ENCODE assay signal across 1 cellular context in genomic region chr9:682633-683508, GRCh38.
TF ChIP-seq lines count a peak whose summit lies in the region.

No MANE protein-coding gene starts in this region.

TF ChIP-seq in HepG2, 621 proteins besides CTCF, POLR2A, EP300 and RAD21 (continued from another document and continues in another):
- TF ChIP-seq ZNF687 (CRISPR knock-in tag; IDR thresholded peaks at IDR 0.05), result peak; percentile 56; the same call in 1 of the 2 replicates
- no peak for TF ChIP-seq BHLHE40 (IDR thresholded peaks at IDR 0.05; ENCODE audit: low read length)
- TF ChIP-seq SP1 (IDR thresholded peaks at IDR 0.05), result no peak
- peak; percentile 20; the same call in 1 of the 2 replicates for TF ChIP-seq SP1 (CRISPR knock-in tag; IDR thresholded peaks at IDR 0.05)
- no peak for TF ChIP-seq PCBP2 (optimal IDR thresholded peaks at IDR 0.05; ENCODE audit: low read depth, low read length, poor library complexity, severe bottlenecking)
- no peak; the same call in 1 of the 2 replicates for TF ChIP-seq FOSL1 (CRISPR knock-in tag; IDR thresholded peaks at IDR 0.05; ENCODE audit: borderline replicate concordance)
- no peak for TF ChIP-seq ZFP36L2 (CRISPR knock-in tag; IDR thresholded peaks at IDR 0.05)
- peak; percentile 87 for TF ChIP-seq HNF1A (IDR thresholded peaks at IDR 0.05; ENCODE audit: low read depth)
- peak; percentile 97 for TF ChIP-seq HNF1A (CRISPR knock-in tag; IDR thresholded peaks at IDR 0.05; ENCODE audit: borderline replicate concordance)
- TF ChIP-seq ZNF883 (CRISPR knock-in tag; IDR thresholded peaks at IDR 0.05; ENCODE audit: not compliant biosample characterization), result no peak
- peak; percentile 81; the same call in 1 of the 2 replicates for TF ChIP-seq KAT7 (CRISPR knock-in tag; IDR thresholded peaks at IDR 0.05; ENCODE audit: borderline replicate concordance)
- TF ChIP-seq RXRA (CRISPR knock-in tag; IDR thresholded peaks at IDR 0.05), result peak; percentile 98
- TF ChIP-seq GLI4 (CRISPR knock-in tag; IDR thresholded peaks at IDR 0.05; ENCODE audit: borderline replicate concordance), result 0 out of 2 replicates have a peak, but pooled peaks have one; percentile 68
- TF ChIP-seq ZNF335 (CRISPR knock-in tag; IDR thresholded peaks at IDR 0.05), result 0 out of 2 replicates have a peak, but pooled peaks have one; percentile 73
- TF ChIP-seq GABPA (IDR thresholded peaks at IDR 0.05; ENCODE audit: low read depth, low read length), result no peak
- peak; percentile 54 for TF ChIP-seq GABPA (CRISPR knock-in tag; IDR thresholded peaks at IDR 0.05; ENCODE audit: low read depth)
- peak; percentile 82; the same call in 1 of the 2 replicates for TF ChIP-seq MEIS1 (CRISPR knock-in tag; IDR thresholded peaks at IDR 0.05; ENCODE audit: borderline replicate concordance)
- TF ChIP-seq MLLT10 (CRISPR knock-in tag; IDR thresholded peaks at IDR 0.05), result no peak
- TF ChIP-seq TSC22D2 (CRISPR knock-in tag; IDR thresholded peaks at IDR 0.05; ENCODE audit: borderline replicate concordance), result peak; percentile 51; the same call in 1 of the 2 replicates
- TF ChIP-seq REPIN1 (CRISPR knock-in tag; IDR thresholded peaks at IDR 0.05; ENCODE audit: borderline replicate concordance, low read depth), result peak; percentile 91
- TF ChIP-seq SNAPC5 (CRISPR knock-in tag; IDR thresholded peaks at IDR 0.05; ENCODE audit: borderline replicate concordance), result peak; percentile 59; the same call in 1 of the 2 replicates
- no peak for TF ChIP-seq ZNF44 (CRISPR knock-in tag; IDR thresholded peaks at IDR 0.05)
- peak; percentile 92 for TF ChIP-seq ASH2L (IDR thresholded peaks at IDR 0.05; ENCODE audit: insufficient read length, low read depth, low read length)
- TF ChIP-seq TFDP1 (CRISPR knock-in tag; IDR thresholded peaks at IDR 0.05; ENCODE audit: borderline replicate concordance), result 0 out of 2 replicates have a peak, but pooled peaks have one; percentile 23
- no peak for TF ChIP-seq CCDC6 (CRISPR knock-in tag; IDR thresholded peaks at IDR 0.05)
- no peak for TF ChIP-seq ZNF251 (CRISPR knock-in tag; IDR thresholded peaks at IDR 0.05)
- TF ChIP-seq ZNF331 (CRISPR knock-in tag; IDR thresholded peaks at IDR 0.05), result peak; percentile 75
- TF ChIP-seq ZNF564 (CRISPR knock-in tag; IDR thresholded peaks at IDR 0.05), result peak; percentile 65; the same call in 1 of the 2 replicates
- no peak for TF ChIP-seq ZNF484 (CRISPR knock-in tag; IDR thresholded peaks at IDR 0.05; ENCODE audit: borderline replicate concordance, low read depth)
- no peak for TF ChIP-seq ZNF672 (CRISPR knock-in tag; IDR thresholded peaks at IDR 0.05)
- peak; percentile 91 for TF ChIP-seq ERF (CRISPR knock-in tag; IDR thresholded peaks at IDR 0.05)
- peak; percentile 99 for TF ChIP-seq ZGPAT (CRISPR knock-in tag; IDR thresholded peaks at IDR 0.05)
- TF ChIP-seq ARID5B (CRISPR knock-in tag; IDR thresholded peaks at IDR 0.05), result peak; percentile 98
- peak; percentile 96 for TF ChIP-seq PITX1 (CRISPR knock-in tag; IDR thresholded peaks at IDR 0.05)
- no peak for TF ChIP-seq ZNF136 (CRISPR knock-in tag; IDR thresholded peaks at IDR 0.05; ENCODE audit: low read depth)
- TF ChIP-seq ZBTB1 (CRISPR knock-in tag; IDR thresholded peaks at IDR 0.05; ENCODE audit: borderline replicate concordance), result peak; percentile 63; the same call in 1 of the 2 replicates
- TF ChIP-seq ZNF83 (CRISPR knock-in tag; IDR thresholded peaks at IDR 0.05; ENCODE audit: borderline replicate concordance), result no peak
- peak; percentile 54; the same call in 1 of the 2 replicates for TF ChIP-seq DMAP1 (CRISPR knock-in tag; IDR thresholded peaks at IDR 0.05)
- no peak for TF ChIP-seq RARG (CRISPR knock-in tag; IDR thresholded peaks at IDR 0.05; ENCODE audit: low read depth)
- no peak for TF ChIP-seq ZBTB42 (CRISPR knock-in tag; IDR thresholded peaks at IDR 0.05)
- TF ChIP-seq HHEX (CRISPR knock-in tag; IDR thresholded peaks at IDR 0.05), result peak; percentile 64; the same call in 1 of the 2 replicates
- TF ChIP-seq MYPOP (CRISPR knock-in tag; IDR thresholded peaks at IDR 0.05), result peak; percentile 50; the same call in 1 of the 2 replicates
- TF ChIP-seq SMARCC2 (IDR thresholded peaks at IDR 0.05), result no peak
- peak; percentile 99 for TF ChIP-seq MED8 (CRISPR knock-in tag; IDR thresholded peaks at IDR 0.05; ENCODE audit: insufficient replicate concordance)
- peak; percentile 69; the same call in 1 of the 2 replicates for TF ChIP-seq RNF219 (CRISPR knock-in tag; IDR thresholded peaks at IDR 0.05)
- no peak; the same call in 1 of the 2 replicates for TF ChIP-seq MYNN (CRISPR knock-in tag; IDR thresholded peaks at IDR 0.05; ENCODE audit: low read depth)
